ENCODE assay signal across 8 cellular contexts in genomic region chr10:103584216-103585010, GRCh38.
DNase-seq lines count a peak whose midpoint lies in the region; ATAC-seq, FAIRE-seq and TF ChIP-seq lines count a peak whose summit lies in the region.

No MANE protein-coding gene starts in this region.

- no peaks in the 10 kb centered on the region for H3K27me3 Mint-ChIP-seq in CD4-positive, alpha-beta T cell
- H3K27me3 Mint-ChIP-seq in astrocyte (ENCODE audit: low read depth, unreplicated experiment) = peaks cover 45% of the 10 kb centered on the region
- H3K27me3 Mint-ChIP-seq in stimulated activated naive CD8-positive, alpha-beta T cell treated with anti-CD3 and anti-CD28 coated beads, Interleukin-15, Interleukin-2, amounts not matched to agents 100 ng/mL and 50 ng/mL, for 24 hours = peaks cover 7% of the 10 kb centered on the region

- H3K27ac Mint-ChIP-seq in CD4-positive, alpha-beta T cell = peak overlapping the region; percentile 96
- no peak overlapping the region for H3K27ac Mint-ChIP-seq in astrocyte (ENCODE audit: unreplicated experiment)
- H3K27ac Mint-ChIP-seq in stimulated activated naive CD8-positive, alpha-beta T cell treated with anti-CD3 and anti-CD28 coated beads, Interleukin-15, Interleukin-2, amounts not matched to agents 100 ng/mL and 50 ng/mL, for 24 hours = peak overlapping the region; percentile 77

- peak overlapping the region; percentile 42 for H3K4me3 ChIP-seq in astrocyte (ENCODE audit: insufficient read depth, low read depth, low read length)
- no peak overlapping the region for H3K4me3 ChIP-seq in mucosa of descending colon

- CTCF ChIA-PET in CD4-positive, alpha-beta T cell (lab: Charles Lee) = no interaction called here

- peak; percentile 50 to 82 (median 68) for DNase-seq in CD4-positive, alpha-beta T cell
- peak; percentile 56 for DNase-seq in T follicular helper cell (ENCODE audit: low read depth)
- no peak for DNase-seq in astrocyte (ENCODE audit: low read depth)
- DNase-seq in mucosa of descending colon = peak in 2 of 3 donors; percentile 39 to 50
- no peak for DNase-seq in NCI-H510A (lab: John Stamatoyannopoulos, UW)
- DNase-seq in hepatic stellate cell (ENCODE audit: low spot score) = no peak
- no peak for DNase-seq in SHP77 (lab: John Stamatoyannopoulos, UW)

- H3K4me1 ChIP-seq in astrocyte (ENCODE audit: insufficient read depth, low read length) (no peaks in the 10 kb centered on the region), mucosa of descending colon (ENCODE audit: low read depth) (peaks cover 10% of the 10 kb centered on the region)

- no peaks in the 10 kb centered on the region for H3K9me3 Mint-ChIP-seq in CD4-positive, alpha-beta T cell
- peaks cover 14% of the 10 kb centered on the region for H3K9me3 Mint-ChIP-seq in astrocyte (ENCODE audit: unreplicated experiment)
- no peaks in the 10 kb centered on the region for H3K9me3 Mint-ChIP-seq in stimulated activated naive CD8-positive, alpha-beta T cell treated with anti-CD3 and anti-CD28 coated beads, Interleukin-15, Interleukin-2, amounts not matched to agents 100 ng/mL and 50 ng/mL, for 24 hours

- H4K20me1 ChIP-seq in astrocyte (ENCODE audit: insufficient read depth, low read length) = no peaks in the 10 kb centered on the region

- FAIRE-seq in astrocyte (lab: Jason Lieb, UNC) = no peak

- no peaks in the 10 kb centered on the region for H3K9me3 ChIP-seq in CD4-positive, alpha-beta T cell (ENCODE audit: control insufficient read depth, low read length)
- peaks cover 8% of the 10 kb centered on the region for H3K9me3 ChIP-seq in astrocyte (ENCODE audit: insufficient read depth, low read depth, low read length)
- H3K9me3 ChIP-seq in mucosa of descending colon = no peaks in the 10 kb centered on the region

- no peaks in the 10 kb centered on the region for H3K79me2 ChIP-seq in astrocyte (ENCODE audit: insufficient read depth, low read length)

- peak overlapping the region; percentile 59 for H3K4me2 ChIP-seq in astrocyte (ENCODE audit: low read length)

- peak overlapping the region; percentile 60 for H2AFZ ChIP-seq in astrocyte (ENCODE audit: low read depth, low read length)

- no peaks in the 10 kb centered on the region for H3K27me3 ChIP-seq in CD4-positive, alpha-beta T cell (ENCODE audit: control insufficient read depth, insufficient read depth, low read length)
- H3K27me3 ChIP-seq in astrocyte (ENCODE audit: insufficient read depth, low read length) = peaks cover 52% of the 10 kb centered on the region

- intact Hi-C loops in CD4-positive, alpha-beta T cell (cut with DNase I, micrococcal nuclease) = loop anchor here (5.0 to 10.0 kb wide), 4 partner anchors 380 to 538 kb away; partner anchors contain the start of genes SLK (in 2 of the 2) and SFR1 (in 1 of the 2)
- intact Hi-C loops in mucosa of descending colon (cut with DNase I, micrococcal nuclease) = no loop called here

- H3K36me3 Mint-ChIP-seq in CD4-positive, alpha-beta T cell (ENCODE audit: low read depth) = peaks cover 5% of the 10 kb centered on the region
- peaks cover 7% of the 10 kb centered on the region for H3K36me3 Mint-ChIP-seq in astrocyte (ENCODE audit: low read depth, unreplicated experiment)
- H3K36me3 Mint-ChIP-seq in stimulated activated naive CD8-positive, alpha-beta T cell treated with anti-CD3 and anti-CD28 coated beads, Interleukin-15, Interleukin-2, amounts not matched to agents 100 ng/mL and 50 ng/mL, for 24 hours (ENCODE audit: low read depth) = peaks cover 3% of the 10 kb centered on the region

- TF ChIP-seq CTCF in CD4-positive, alpha-beta T cell (IDR thresholded peaks at IDR 0.05) = no peak
- no peak for TF ChIP-seq CTCF in astrocyte (IDR thresholded peaks at IDR 0.05; ENCODE audit: insufficient read depth, low read depth, low read length)
- TF ChIP-seq CTCF in mucosa of descending colon (IDR thresholded peaks at IDR 0.05) = no peak

- H3K9ac ChIP-seq in astrocyte (ENCODE audit: low read length) = no peak overlapping the region

- peak; percentile 70 for ATAC-seq in CD4-positive, alpha-beta T cell (ENCODE audit: poor library complexity)
- ATAC-seq in mucosa of descending colon = peak; percentile 55

- H3K36me3 ChIP-seq in astrocyte (ENCODE audit: insufficient read depth, low read length) = no peaks in the 10 kb centered on the region
- H3K36me3 ChIP-seq in mucosa of descending colon (ENCODE audit: low read depth) = no peaks in the 10 kb centered on the region

- peaks cover 11% of the 10 kb centered on the region for H3K4me1 Mint-ChIP-seq in CD4-positive, alpha-beta T cell (ENCODE audit: low read depth)
- H3K4me1 Mint-ChIP-seq in astrocyte (ENCODE audit: low read depth, unreplicated experiment) = peaks cover 4% of the 10 kb centered on the region
- peaks cover 6% of the 10 kb centered on the region for H3K4me1 Mint-ChIP-seq in stimulated activated naive CD8-positive, alpha-beta T cell treated with anti-CD3 and anti-CD28 coated beads, Interleukin-15, Interleukin-2, amounts not matched to agents 100 ng/mL and 50 ng/mL, for 24 hours (ENCODE audit: low read depth)

- H3K4me3 Mint-ChIP-seq in CD4-positive, alpha-beta T cell = peak overlapping the region; percentile 96
- no peak overlapping the region for H3K4me3 Mint-ChIP-seq in astrocyte (ENCODE audit: unreplicated experiment)
- H3K4me3 Mint-ChIP-seq in stimulated activated naive CD8-positive, alpha-beta T cell treated with anti-CD3 and anti-CD28 coated beads, Interleukin-15, Interleukin-2, amounts not matched to agents 100 ng/mL and 50 ng/mL, for 24 hours = peak overlapping the region; percentile 83

- POLR2A ChIA-PET in CD4-positive, alpha-beta T cell (lab: Charles Lee) = interaction anchor here (0.7 to 2.3 kb wide), 9 partner anchors 76 to 537 kb away, joined by 3 to 12 read pairs (median 3); partner anchors contain the start of genes SFR1 and SLK

- H3K27ac ChIP-seq in CD4-positive, alpha-beta T cell (ENCODE audit: low read depth, low read length) = peak overlapping the region; percentile 53
- no peak overlapping the region for H3K27ac ChIP-seq in astrocyte (ENCODE audit: low read depth, low read length)

Comparison
In these comparisons a context has a peak if more than half of its experiments do, and no peak if none do; other contexts are left out.
1. DNase-seq: peak in CD4-positive, alpha-beta T cell (10 of 10), T follicular helper cell (single experiment) and mucosa of descending colon (2 of 3); none in astrocyte (single experiment), NCI-H510A (single experiment), hepatic stellate cell (single experiment) and SHP77 (0 of 2).
2. intact Hi-C loops: an anchor here in CD4-positive, alpha-beta T cell (5.0 to 10.0 kb wide); none called in mucosa of descending colon.